ENCODE assay signal across 23 cellular contexts in genomic region chr1:40310983-40311642, GRCh38. TPM values are rescaled to one million over a fixed set of nuclear protein-coding genes. Genes with fewer than 3 reads are reported as not detected.
DNase-seq lines count a peak whose midpoint lies in the region; ATAC-seq and TF ChIP-seq lines count a peak whose summit lies in the region.
"Had no signal": no experiment of that assay in that cellular context is flagged by ENCODE, and none has a peak within 500 bp of the region (broad histone marks: within the 10 kb centered on the region; RNA-seq: fewer than 3 reads in every experiment).

No MANE protein-coding gene starts in this region.

- POLR2A ChIA-PET in WTC11 (lab: Charles Lee), result no interaction called here

- H3K4me1 Mint-ChIP-seq in WTC11, result peaks cover 13% of the 10 kb centered on the region

- H3K4me1 ChIP-seq in BLaER1 treated with 17β-estradiol and CSF1 and Interleukin-3, amounts not matched to agents 10 nM and 100 nM, result peaks cover 43 to 65% (median 62%) of the 10 kb centered on the region in 10 experiments

- H3K27ac Mint-ChIP-seq in WTC11, result no peak overlapping the region
- H3K27ac Mint-ChIP-seq: neural progenitor cell, progenitor cell of endocrine pancreas had no signal

- H3K9ac ChIP-seq in BLaER1 treated with 17β-estradiol and CSF1 and Interleukin-3, amounts not matched to agents 10 nM and 100 nM, result 0 out of 22 replicates have a peak overlapping the region, but pooled peaks of 1 of the 11 experiments have one; percentile 76
- H3K9ac ChIP-seq: neural progenitor cell had no signal

- in situ Hi-C loops in KBM-7 (cut with MboI; ENCODE audit: low pct_unique_long_range_greater_than_20kb, low sequenced_read_pairs), result no loop called here

- H3K36me3 ChIP-seq in BLaER1 treated with 17β-estradiol and CSF1 and Interleukin-3, amounts not matched to agents 10 nM and 100 nM, result no peaks in the 10 kb centered on the region; a peak in 1 of 22 replicates
- H3K36me3 ChIP-seq in H7 (replicated peaks; ENCODE audit: control insufficient read depth, insufficient read depth, low read length), result no peaks in the 10 kb centered on the region
- H3K36me3 ChIP-seq: HAP-1, neural progenitor cell, SJSA1 had no signal

- peak overlapping the region in 4 of 11 experiments; percentile 78 to 86 (median 82); a peak in 3 of 22 replicates for H3K27ac ChIP-seq in BLaER1 treated with 17β-estradiol and CSF1 and Interleukin-3, amounts not matched to agents 10 nM and 100 nM
- H3K27ac ChIP-seq: hepatocyte, neural progenitor cell, SJSA1, testis had no signal

- H3K4me3 ChIP-seq in BLaER1 treated with 17β-estradiol and CSF1 and Interleukin-3, amounts not matched to agents 10 nM and 100 nM, result no peak overlapping the region
- no peak overlapping the region for H3K4me3 ChIP-seq in H7 (ENCODE audit: insufficient read depth, low read depth, low read length)
- H3K4me3 ChIP-seq: HAP-1, hepatocyte, neural progenitor cell, SJSA1, testis had no signal

- H3K4me3 Mint-ChIP-seq in WTC11, result no peak overlapping the region

- H3K36me3 Mint-ChIP-seq in WTC11, result no peaks in the 10 kb centered on the region
- H3K36me3 Mint-ChIP-seq: activated naive CD4-positive, alpha-beta T cell treated with anti-CD3 and anti-CD28 coated beads, Interleukin-2, amount 50 U/mL, for 72 hours; neural progenitor cell had no signal

- H4K20me1 ChIP-seq in BLaER1 treated with 17β-estradiol and CSF1 and Interleukin-3, amounts not matched to agents 10 nM and 100 nM, result no peaks in the 10 kb centered on the region

- peak; percentile 41 for ATAC-seq in WTC11
- ATAC-seq in HG02588 (IDR thresholded peaks at IDR 0.05; ENCODE audit: unreplicated experiment), result no peak
- ATAC-seq: activated naive CD4-positive, alpha-beta T cell treated with anti-CD3 and anti-CD28 coated beads, Interleukin-2, amount 50 U/mL, for 72 hours had no signal

- peaks cover 42% of the 10 kb centered on the region for H3K27me3 Mint-ChIP-seq in WTC11 (ENCODE audit: low read depth)

- TF ChIP-seq CTCF in WTC11 (IDR thresholded peaks at IDR 0.05), result no peak

- CTCF ChIA-PET in WTC11 (lab: Charles Lee), result interaction anchor here (0.5 to 2.5 kb wide), 20 partner anchors 13 to 414 kb away, joined by 3 to 16 read pairs (median 4); partner anchors contain the start of gene SMAP2

- peak; percentile 82 for DNase-seq in H7
- peak; percentile 58 for DNase-seq in WTC11 (ENCODE audit: low spot score)
- DNase-seq in iPS-NIHi7 (ENCODE audit: extremely low spot score), result peak; percentile 57
- no peak for DNase-seq in KBM-7
- no peak for DNase-seq in cortex of kidney (lab: John Stamatoyannopoulos, UW)
- DNase-seq in NCI-H2196 treated with DMSO at 0.1 percent for 48 hours (lab: John Stamatoyannopoulos, UW; ENCODE audit: unreplicated experiment), result no peak
- DNase-seq: activated CD4-positive, alpha-beta T cell treated with anti-CD3 and anti-CD28 coated beads, Interleukin-2, amount 50 U/mL, for 1 hour; aorta; central memory CD4-positive, alpha-beta T cell; DMS79; foreskin fibroblast; NCI-H1105 treated with DMSO at 0.1 percent for 48 hours; NCI-H2107; NCI-H510A treated with DMSO at 0.1 percent for 48 hours; testis had no signal

- H3K9me3 Mint-ChIP-seq in WTC11, result no peaks in the 10 kb centered on the region
- H3K9me3 Mint-ChIP-seq: activated naive CD4-positive, alpha-beta T cell treated with anti-CD3 and anti-CD28 coated beads, Interleukin-2, amount 50 U/mL, for 72 hours; neural progenitor cell had no signal

- peaks cover 7 to 8% (median 7%) of the 10 kb centered on the region in 11 experiments for H3K27me3 ChIP-seq in BLaER1 treated with 17β-estradiol and CSF1 and Interleukin-3, amounts not matched to agents 10 nM and 100 nM
- peaks cover 27% of the 10 kb centered on the region for H3K27me3 ChIP-seq in H7 (ENCODE audit: control insufficient read depth, insufficient read depth, low read length)
- H3K27me3 ChIP-seq: testis had no signal

- H3K4me2 ChIP-seq in BLaER1 treated with 17β-estradiol and CSF1 and Interleukin-3, amounts not matched to agents 10 nM and 100 nM, result peak overlapping the region; percentile 86 to 99 (median 97); a peak in 18 of 22 replicates
- H3K4me2 ChIP-seq: hepatocyte, neural progenitor cell had no signal

- no peaks in the 10 kb centered on the region for H3K9me3 ChIP-seq in BLaER1 treated with 17β-estradiol and CSF1 and Interleukin-3, amounts not matched to agents 10 nM and 100 nM (replicated peaks in 1 of 11)
- H3K9me3 ChIP-seq: HAP-1, testis had no signal

TF ChIP-seq in WTC11, 78 proteins besides CTCF, POLR2A, EP300 and RAD21:
- TF ChIP-seq JAZF1 (CRISPR knock-in tag; IDR thresholded peaks at IDR 0.05) (no peak), GRHL2 (CRISPR knock-in tag; IDR thresholded peaks at IDR 0.05; ENCODE audit: insufficient replicate concordance, severe bottlenecking) (no peak), ZNF425 (CRISPR knock-in tag; conservative IDR thresholded peaks at IDR 0.05) (no peak), ZNF671 (CRISPR knock-in tag; IDR thresholded peaks at IDR 0.05) (no peak), MLX (CRISPR knock-in tag; IDR thresholded peaks at IDR 0.05) (no peak), IRF2 (CRISPR knock-in tag; IDR thresholded peaks at IDR 0.05; ENCODE audit: borderline replicate concordance, low read depth) (no peak)
- TF ChIP-seq, protein P1, sequence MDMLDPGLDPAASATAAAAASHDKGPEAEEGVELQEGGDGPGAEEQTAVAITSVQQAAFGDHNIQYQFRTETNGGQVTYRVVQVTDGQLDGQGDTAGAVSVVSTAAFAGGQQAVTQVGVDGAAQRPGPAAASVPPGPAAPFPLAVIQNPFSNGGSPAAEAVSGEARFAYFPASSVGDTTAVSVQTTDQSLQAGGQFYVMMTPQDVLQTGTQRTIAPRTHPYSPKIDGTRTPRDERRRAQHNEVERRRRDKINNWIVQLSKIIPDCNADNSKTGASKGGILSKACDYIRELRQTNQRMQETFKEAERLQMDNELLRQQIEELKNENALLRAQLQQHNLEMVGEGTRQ (CRISPR knock-in tag; IDR thresholded peaks at IDR 0.05), result no peak

RNA-seq across cellular contexts. Expression of gene COL9A2, which starts 6.0 kb away (rescaled TPM):
- 17.6 and 23.8 TPM in 2 replicates for total RNA-seq in H7 (2014; rRNA removed; shearing (Covaris generic))
- 4.2 to 5.5 TPM (median 4.7 TPM) in 3 replicates for total RNA-seq in WTC11 (2021)

RNA-seq across cellular contexts. Expression of gene ZMPSTE24, which starts 53.1 kb away (rescaled TPM):
- total RNA-seq in H7 (2014; rRNA removed; shearing (Covaris generic)), result 31.3 and 37.9 TPM in 2 replicates
- 27.0 to 31.7 TPM (median 28.9 TPM) in 3 replicates for total RNA-seq in WTC11 (2021)

Comparison
In these comparisons a context has a peak if more than half of its experiments do, and no peak if none do; other contexts are left out.
1. DNase-seq: peak in H7 (single experiment), WTC11 (single experiment) and iPS-NIHi7 (single experiment); none in KBM-7 (single experiment), cortex of kidney (single experiment) and NCI-H2196 treated with DMSO at 0.1 percent for 48 hours (single experiment).